Comparison of ENCODE assay signal across 34 cellular contexts in the genomic region with DNA sequence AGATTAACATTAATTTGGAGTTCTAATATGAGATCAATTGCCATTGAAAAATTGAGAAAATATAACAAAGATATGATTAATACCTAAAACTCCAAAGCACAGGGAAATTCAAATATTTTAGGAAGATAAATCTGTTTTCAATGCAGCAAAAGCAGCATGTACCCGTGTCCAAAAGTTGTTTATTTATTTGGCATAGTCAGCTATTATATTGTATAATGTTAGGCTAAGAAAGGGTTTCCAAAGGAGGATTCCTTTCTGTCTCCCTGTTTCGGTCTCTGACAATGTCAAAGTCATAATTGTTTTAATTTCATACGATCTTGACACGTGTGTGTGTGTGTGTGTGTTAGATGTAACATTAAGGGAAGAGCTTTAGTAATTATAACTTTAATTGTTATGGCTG.
"Had no signal": no experiment of that assay in that cellular context is flagged by ENCODE, and none has a peak within 500 bp of the region (broad histone marks: within the 10 kb centered on the region; RNA-seq: fewer than 3 reads in every experiment).

No MANE protein-coding gene starts in this region.

- H3K9me3 ChIP-seq: adrenal gland, ascending aorta, body of pancreas, breast epithelium had no signal

- ATAC-seq: activated naive CD4-positive, alpha-beta T cell treated with anti-CD3 and anti-CD28 coated beads, Interleukin-2, amount 50 U/mL, for 72 hours; activated naive CD8-positive, alpha-beta T cell treated with anti-CD3 and anti-CD28 coated beads, Interleukin-2, amount 50 U/mL, for 24 hours; activated T-cell treated with anti-CD3 and anti-CD28 coated beads, Interleukin-2, amount 50 U/mL, for 4 hours; activated T-cell treated with anti-CD3 and anti-CD28 coated beads, Interleukin-2, amount 50 U/mL, for 72 hours; activated T-helper 17 cell treated with anti-CD3 and anti-CD28 coated beads, Interleukin-2, amount 50 U/mL, for 72 hours; body of pancreas had no signal

- H3K36me3 ChIP-seq: adrenal gland, ascending aorta, brain microvascular endothelial cell, breast epithelium, cardiac muscle cell had no signal

- FAIRE-seq: astrocyte, bronchial epithelial cell had no signal

- DNase-seq: activated effector memory CD4-positive, alpha-beta T cell treated with anti-CD3 and anti-CD28 coated beads, Interleukin-2, amount 50 U/mL, for 16 hours; activated effector memory CD4-positive, alpha-beta T cell treated with Interleukin-2 at 50 U/mL for 16 hours; activated gamma-delta T cell; activated gamma-delta T cell treated with Interleukin-2 at 50 U/mL for 16 hours; activated naive CD4-positive, alpha-beta T cell; activated naive CD4-positive, alpha-beta T cell treated with anti-CD3 and anti-CD28 coated beads for 36 hours; activated naive CD4-positive, alpha-beta T cell treated with anti-CD3 and anti-CD28 coated beads, Interleukin-2, amount 10 ng/mL, durations not matched to agents 7 days and 5 days; activated naive CD4-positive, alpha-beta T cell treated with anti-CD3 and anti-CD28 coated beads, Interleukin-2, amount 50 U/mL, for 16 hours; activated naive CD4-positive, alpha-beta T cell treated with Interleukin-2 at 50 U/mL for 16 hours; activated naive CD8-positive, alpha-beta T cell treated with anti-CD3 and anti-CD28 coated beads for 36 hours; activated naive CD8-positive, alpha-beta T cell treated with anti-CD3 and anti-CD28 coated beads, Interleukin-2, amount 10 ng/mL, durations not matched to agents 7 days and 5 days; activated naive CD8-positive, alpha-beta T cell treated with anti-CD3 and anti-CD28 coated beads, Interleukin-2, amount 50 U/mL, for 24 hours; activated T-cell treated with anti-CD3 and anti-CD28 coated beads, Interleukin-2, amount 50 U/mL, for 1 hour; activated T-cell treated with anti-CD3 and anti-CD28 coated beads, Interleukin-2, amount 50 U/mL, for 24 hours; activated T-cell treated with anti-CD3 and anti-CD28 coated beads, Interleukin-2, amount 50 U/mL, for 4 hours; activated T-cell treated with anti-CD3 and anti-CD28 coated beads, Interleukin-2, amount 50 U/mL, for 48 hours; activated T-cell treated with anti-CD3 and anti-CD28 coated beads, Interleukin-2, amount 50 U/mL, for 72 hours; adrenal gland; amniotic stem cell; amygdala; anterior cingulate cortex; aorta; body of pancreas; brain microvascular endothelial cell; caudate nucleus; central memory CD4-positive, alpha-beta T cell; cerebellar nuclear complex had no signal

- H3K27me3 ChIP-seq: adrenal gland, ascending aorta, body of pancreas, brain microvascular endothelial cell, breast epithelium, cardiac muscle cell had no signal

- H3K4me3 ChIP-seq: adrenal gland, ascending aorta, body of pancreas, breast epithelium, cardiac muscle cell had no signal

- H3K27ac ChIP-seq: adrenal gland, ascending aorta, body of pancreas, brain microvascular endothelial cell, breast epithelium, cardiac muscle cell had no signal

- H3K4me1 ChIP-seq: adrenal gland, ascending aorta, body of pancreas, breast epithelium had no signal
